25 cellular contexts compared by ENCODE assay signal in genomic region chr4:16824278-16824806, GRCh38.
"Had no signal": no experiment of that assay in that cellular context is flagged by ENCODE, and none has a peak within 500 bp of the region (broad histone marks: within the 10 kb centered on the region; RNA-seq: fewer than 3 reads in every experiment).

No MANE protein-coding gene starts in this region.

- H3K4me1 Mint-ChIP-seq: activated naive CD4-positive, alpha-beta T cell treated with anti-CD3 and anti-CD28 coated beads, Interleukin-2, amount 50 U/mL, for 24 hours had no signal

- DNase-seq: activated CD4-positive, alpha-beta T cell treated with anti-CD3 and anti-CD28 coated beads for 48 hours; activated CD4-positive, alpha-beta T cell treated with anti-CD3 and anti-CD28 coated beads, Interleukin-2, amount 50 U/mL, for 4 hours; activated CD4-positive, CD25-positive, alpha-beta regulatory T cell treated with anti-CD3 and anti-CD28 coated beads, Interleukin-2, amount 50 U/mL, for 72 hours; activated CD8-positive, alpha-beta memory T cell treated with anti-CD3 and anti-CD28 coated beads, Interleukin-2, amount 50 U/mL, for 48 hours; activated CD8-positive, alpha-beta T cell treated with anti-CD3 and anti-CD28 coated beads, Interleukin-2, amount 10 ng/mL, durations not matched to agents 7 days and 5 days; activated effector memory CD4-positive, alpha-beta T cell treated with Interleukin-2 at 50 U/mL for 16 hours; activated naive CD4-positive, alpha-beta T cell; activated T-cell treated with anti-CD3 and anti-CD28 coated beads, Interleukin-2, amount 50 U/mL, for 1 hour; aorta; body of pancreas; NCI-H1092; NCI-H1417; NCI-H1930; NCI-H2171; NCI-H2227 treated with DMSO at 0.1 percent for 48 hours; NCI-H446 treated with DMSO at 0.1 percent for 48 hours; NCI-H526; NCI-H82; SK-N-SH; T-helper 1 cell had no signal

- H3K27me3 ChIP-seq: body of pancreas had no signal

- H3K4me1 ChIP-seq: body of pancreas had no signal

- H3K36me3 Mint-ChIP-seq: activated naive CD4-positive, alpha-beta T cell treated with anti-CD3 and anti-CD28 coated beads, Interleukin-2, amount 50 U/mL, for 24 hours had no signal

- H3K27ac Mint-ChIP-seq: activated CD8-positive, alpha-beta T cell treated with anti-CD3 and anti-CD28 coated beads, Interleukin-2, amount 10 ng/mL, durations not matched to agents 7 days and 5 days; activated naive CD4-positive, alpha-beta T cell treated with anti-CD3 and anti-CD28 coated beads, Interleukin-2, amount 50 U/mL, for 24 hours; activated T-helper 1 cell treated with anti-CD3 and anti-CD28 coated beads, Interleukin-12 subunit alpha, Interleukin-12 subunit beta, Interleukin-2, Interleukin-4 antibody, amounts not matched to agents 30 ng/mL and 10 ng/mL and 1 ng/mL, durations not matched to agents 14 hours and 24 hours and 36 hours had no signal

- H3K9ac ChIP-seq: KMS-11, SK-N-SH had no signal

- H3K9me3 ChIP-seq: body of pancreas, SK-N-SH had no signal

- H3K4me2 ChIP-seq: KMS-11, SK-N-SH had no signal

- H3K4me3 ChIP-seq: body of pancreas had no signal

- H3K27ac ChIP-seq: body of pancreas, KMS-11 had no signal

- H3K4me3 Mint-ChIP-seq: activated CD8-positive, alpha-beta T cell treated with anti-CD3 and anti-CD28 coated beads, Interleukin-2, amount 10 ng/mL, durations not matched to agents 7 days and 5 days; activated naive CD4-positive, alpha-beta T cell treated with anti-CD3 and anti-CD28 coated beads, Interleukin-2, amount 50 U/mL, for 24 hours; activated T-helper 1 cell treated with anti-CD3 and anti-CD28 coated beads, Interleukin-12 subunit alpha, Interleukin-12 subunit beta, Interleukin-2, Interleukin-4 antibody, amounts not matched to agents 30 ng/mL and 10 ng/mL and 1 ng/mL, durations not matched to agents 14 hours and 24 hours and 36 hours had no signal

- ATAC-seq: activated CD8-positive, alpha-beta T cell treated with anti-CD3 and anti-CD28 coated beads, Interleukin-2, amount 10 ng/mL, durations not matched to agents 7 days and 5 days; body of pancreas; Right ventricle myocardium inferior had no signal

- FAIRE-seq: bronchial epithelial cell had no signal

- H3K9me3 Mint-ChIP-seq: activated naive CD4-positive, alpha-beta T cell treated with anti-CD3 and anti-CD28 coated beads, Interleukin-2, amount 50 U/mL, for 24 hours; activated T-helper 1 cell treated with anti-CD3 and anti-CD28 coated beads, Interleukin-12 subunit alpha, Interleukin-12 subunit beta, Interleukin-2, Interleukin-4 antibody, amounts not matched to agents 30 ng/mL and 10 ng/mL and 1 ng/mL, durations not matched to agents 14 hours and 24 hours and 36 hours had no signal
